Comparison of ENCODE assay signal across 21 cellular contexts in the genomic region with DNA sequence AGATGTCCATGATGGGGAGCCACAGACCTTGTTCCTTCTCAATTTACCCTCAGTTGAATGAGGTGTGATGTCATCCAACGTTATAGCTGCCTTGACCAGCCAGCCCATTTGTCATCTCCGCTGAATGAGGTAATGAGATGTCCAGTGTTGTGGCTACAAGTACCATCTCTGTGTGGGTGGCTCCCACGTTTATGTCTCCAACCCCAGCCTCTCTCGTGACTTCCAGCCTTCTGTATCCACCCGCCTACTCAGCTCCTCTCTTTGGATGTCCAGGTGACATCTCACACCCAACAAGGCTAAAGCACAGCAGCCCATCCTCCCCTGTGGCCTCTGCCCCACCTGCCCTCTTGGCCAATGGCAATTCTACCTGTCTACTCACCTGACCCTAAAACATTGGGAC. TPM values are rescaled to one million over a fixed set of nuclear protein-coding genes. Genes with fewer than 3 reads are reported as not detected.
"Had no signal": no experiment of that assay in that cellular context is flagged by ENCODE, and none has a peak within 500 bp of the region (broad histone marks: within the 10 kb centered on the region; RNA-seq: fewer than 3 reads in every experiment).

No MANE protein-coding gene starts in this region.

- H3K4me1 ChIP-seq: ascending aorta had no signal

- DNase-seq: activated B cell treated with CpG ODN at 0.5 μM for 24 hours; activated CD4-positive, alpha-beta T cell treated with anti-CD3 and anti-CD28 coated beads for 4 hours; activated CD4-positive, alpha-beta T cell treated with anti-CD3 and anti-CD28 coated beads, Interleukin-2, amount 50 U/mL, for 1 hour; activated CD4-positive, alpha-beta T cell treated with anti-CD3 and anti-CD28 coated beads, Interleukin-2, amount 50 U/mL, for 4 hours; activated CD4-positive, CD25-positive, alpha-beta regulatory T cell treated with anti-CD3 and anti-CD28 coated beads, Interleukin-2, amount 50 U/mL, for 72 hours; activated CD8-positive, alpha-beta memory T cell treated with anti-CD3 and anti-CD28 coated beads, Interleukin-2, amount 50 U/mL, for 4 hours; activated effector memory CD4-positive, alpha-beta T cell treated with anti-CD3 and anti-CD28 coated beads, Interleukin-2, amount 50 U/mL, for 16 hours; activated naive CD8-positive, alpha-beta T cell treated with anti-CD3 and anti-CD28 coated beads, Interleukin-2, amount 10 ng/mL, durations not matched to agents 7 days and 5 days; activated naive CD8-positive, alpha-beta T cell treated with anti-CD3 and anti-CD28 coated beads, Interleukin-2, amount 50 U/mL, for 24 hours; activated T-cell treated with anti-CD3 and anti-CD28 coated beads for 4 hours; activated T-cell treated with anti-CD3 and anti-CD28 coated beads, Interleukin-2, amount 50 U/mL, for 1 hour; activated T-cell treated with anti-CD3 and anti-CD28 coated beads, Interleukin-2, amount 50 U/mL, for 4 hours; caudate nucleus; cerebellar nuclear complex; T-helper 9 cell had no signal

- H3K27ac ChIP-seq: ascending aorta, cardiac muscle cell, VCaP had no signal

- FAIRE-seq: bronchial epithelial cell, TTC549 had no signal

- H3K36me3 ChIP-seq: ascending aorta, cardiac muscle cell had no signal

- H3K27me3 ChIP-seq: ascending aorta, cardiac muscle cell had no signal

- H3K4me3 ChIP-seq: ascending aorta, cardiac muscle cell had no signal

- H3K9me3 ChIP-seq: ascending aorta had no signal

- ATAC-seq: activated naive CD8-positive, alpha-beta T cell treated with anti-CD3 and anti-CD28 coated beads, Interleukin-2, amount 50 U/mL, for 24 hours; activated T-cell treated with anti-CD3 and anti-CD28 coated beads, Interleukin-2, amount 50 U/mL, for 4 hours; activated T-cell treated with anti-CD3 and anti-CD28 coated beads, Interleukin-2, amount 50 U/mL, for 72 hours had no signal

RNA-seq across cellular contexts. Expression of a gene that starts 18.2 kb away (rescaled TPM):
- total RNA-seq: ascending aorta, cardiac muscle cell had no signal
